ENCODE assay signal across 8 cellular contexts in genomic region chr1:210292276-210292851, GRCh38. TPM values are rescaled to one million over a fixed set of nuclear protein-coding genes. Genes with fewer than 3 reads are reported as not detected.
DNase-seq lines count a peak whose midpoint lies in the region; ATAC-seq and FAIRE-seq lines count a peak whose summit lies in the region.

No MANE protein-coding gene starts in this region.

- H3K27me3 ChIP-seq in HAP-1 (ENCODE audit: low read depth) (no peaks in the 10 kb centered on the region), NT2/D1 (ENCODE audit: insufficient read depth, insufficient read length) (peaks cover 28% of the 10 kb centered on the region), iPS DF 6.9 (ENCODE audit: control insufficient read depth, insufficient read depth, low read length) (no peaks in the 10 kb centered on the region; the same call in 1 of the 2 replicates), small intestine (ENCODE audit: control insufficient read depth in 2 of 2, insufficient read depth in 2 of 2, low read length in 2 of 2) (no peaks in the 10 kb centered on the region)

- H3K4me3 ChIP-seq in HAP-1 (peak overlapping the region; percentile 22), NT2/D1 (ENCODE audit: insufficient read length, low read depth) (peak overlapping the region; percentile 47), iPS DF 6.9 (ENCODE audit: low read length) (peak overlapping the region; percentile 42; the same call in 1 of the 2 replicates), small intestine (ENCODE audit: low read depth in 1 of 2, low read length in 2 of 2) (peak overlapping the region in 1 of 2 donors; percentile 43)

- H3K27ac ChIP-seq in iPS DF 6.9 (ENCODE audit: low read length) = no peak overlapping the region
- H3K27ac ChIP-seq in small intestine (ENCODE audit: low read depth in 1 of 2, low read length in 1 of 2) = peak overlapping the region in 1 of 2 donors; percentile 41

- H3K9ac ChIP-seq in NT2/D1 (ENCODE audit: insufficient read length, low read depth) = peak overlapping the region; percentile 73

- H3K4me1 ChIP-seq in HAP-1 (peaks cover 30% of the 10 kb centered on the region), NT2/D1 (ENCODE audit: insufficient read depth, insufficient read length) (peaks cover 7% of the 10 kb centered on the region), iPS DF 6.9 (ENCODE audit: control insufficient read depth, insufficient read depth, low read length) (peaks cover 3% of the 10 kb centered on the region; the same call in 1 of the 2 replicates), small intestine (ENCODE audit: control insufficient read depth in 2 of 2, insufficient read depth in 1 of 2, low read depth in 1 of 2, low read length in 1 of 2) (peaks cover 0 to 3% of the 10 kb centered on the region in 2 donors)

- ATAC-seq in GM18868 (IDR thresholded peaks at IDR 0.05; ENCODE audit: unreplicated experiment) = no peak

- H3K9me3 ChIP-seq in HAP-1 (no peaks in the 10 kb centered on the region), NT2/D1 (ENCODE audit: insufficient read depth, low read length) (no peaks in the 10 kb centered on the region), iPS DF 6.9 (ENCODE audit: control insufficient read depth, insufficient read depth, low read length) (no peaks in the 10 kb centered on the region), small intestine (ENCODE audit: control insufficient read depth, low read depth) (no peaks in the 10 kb centered on the region)

- no peaks in the 10 kb centered on the region for H3K36me3 ChIP-seq in HAP-1 (replicated peaks)
- H3K36me3 ChIP-seq in NT2/D1 (ENCODE audit: insufficient read depth, insufficient read length, low read length) = no peaks in the 10 kb centered on the region
- no peaks in the 10 kb centered on the region for H3K36me3 ChIP-seq in iPS DF 6.9 (ENCODE audit: control insufficient read depth, insufficient read depth, low read length)
- H3K36me3 ChIP-seq in small intestine (ENCODE audit: control insufficient read depth in 2 of 2, insufficient read depth in 2 of 2, low read length in 2 of 2) = no peaks in the 10 kb centered on the region

- peak; percentile 69 for DNase-seq in DMS79 treated with DMSO at 0.1 percent for 48 hours (lab: John Stamatoyannopoulos, UW)
- DNase-seq in HAP-1 (ENCODE audit: low spot score in 2 of 2) = peak; percentile 53 to 83
- peak; percentile 64 for DNase-seq in NT2/D1 (ENCODE audit: low read depth, low spot score)
- peak; percentile 49 for DNase-seq in amniotic stem cell (lab: John Stamatoyannopoulos, UW)
- DNase-seq in iPS DF 6.9 (ENCODE audit: low read depth, low spot score) = no peak
- peak; percentile 55 for DNase-seq in small intestine
- DNase-seq in inferior parietal cortex (ENCODE audit: extremely low spot score) = no peak

- in situ Hi-C loops in HAP-1 (cut with MboI; ENCODE audit: low sequenced_read_pairs) = no loop called here

- no CpG with 5 or more reads among the region's 52 CpGs for WGBS in iPS DF 6.9 (ENCODE audit: insufficient coverage, insufficient read length)
- 1 to 3% (median 2%) methylated on average over 38 to 52 of the region's 52 CpGs for WGBS in small intestine, 3 donors

- no peak for FAIRE-seq in small intestine (lab: Jason Lieb, UNC)

RNA-seq across cellular contexts. Expression of gene HHAT, which starts 36.3 kb away (rescaled TPM):
- polyA plus RNA-seq in small intestine = 1 to 10 TPM in 1 of 3 donors, under 1 TPM in 2; 0.27 to 2.4 (median 0.45) TPM

RNA-seq across cellular contexts. Expression of gene SERTAD4, which starts 59.8 kb away (rescaled TPM):
- under 1 TPM in 1 of 3 donors, not detected in 2; 0.88 TPM for polyA plus RNA-seq in small intestine

Comparison
In these comparisons a context has a peak if more than half of its experiments do, and no peak if none do; other contexts are left out.
1. DNase-seq: peak in DMS79 treated with DMSO at 0.1 percent for 48 hours (single experiment), HAP-1 (2 of 2), NT2/D1 (single experiment), amniotic stem cell (single experiment) and small intestine (single experiment); none in iPS DF 6.9 (single experiment) and inferior parietal cortex (single experiment).